9 cellular contexts compared by ENCODE assay signal in the genomic region with DNA sequence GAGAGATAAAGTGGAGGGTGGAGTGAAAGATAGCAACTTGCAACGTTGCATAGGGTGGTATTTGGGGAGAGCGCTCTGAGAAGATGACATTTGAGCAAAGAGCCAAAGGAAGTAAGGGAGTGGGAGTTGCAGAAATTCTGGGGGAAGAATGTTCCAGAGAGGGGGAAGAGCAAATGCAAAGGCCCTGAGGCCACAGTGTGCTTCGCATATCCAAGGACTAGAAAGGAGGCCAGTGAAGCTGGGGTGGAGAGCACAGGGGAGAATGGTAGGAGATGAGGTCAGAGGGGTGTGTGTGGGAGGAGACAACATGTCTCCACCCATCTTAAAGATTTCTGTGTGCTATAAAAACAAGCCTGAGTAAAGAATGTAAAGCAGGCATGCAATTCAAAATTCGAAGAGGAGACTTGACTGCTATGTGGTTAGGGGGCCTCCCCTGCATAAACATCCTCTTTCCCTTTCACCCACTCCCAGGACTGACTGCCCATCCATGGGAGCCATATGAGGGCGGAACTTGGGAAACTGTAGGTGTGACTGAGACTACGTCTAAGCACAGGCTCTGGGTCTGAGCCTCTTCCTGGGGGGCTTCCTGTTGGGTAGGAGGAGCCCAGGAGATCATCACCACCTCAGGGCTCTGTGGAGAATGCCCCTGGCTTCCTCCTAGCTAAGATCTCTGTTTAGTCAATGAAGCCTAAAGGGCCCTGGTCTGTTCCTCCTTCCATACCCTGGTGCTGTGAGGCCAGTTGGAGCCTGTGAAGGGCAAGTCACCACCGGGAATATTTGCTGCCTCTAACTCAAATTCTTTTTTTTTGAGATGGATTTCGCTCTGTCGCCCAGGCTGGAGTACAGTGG.
DNase-seq lines count a peak whose midpoint lies in the region; ATAC-seq and TF ChIP-seq lines count a peak whose summit lies in the region.
"Had no signal": no experiment of that assay in that cellular context is flagged by ENCODE, and none has a peak within 500 bp of the region (broad histone marks: within the 10 kb centered on the region; RNA-seq: fewer than 3 reads in every experiment).

No MANE protein-coding gene starts in this region.

- H3K27ac Mint-ChIP-seq in stimulated activated naive B cell treated with anti-CD40 and anti-IgM and Interleukin-4, amounts not matched to agents 10 μg/mL and 1 μg/mL and 100 μg/mL, for 72 hours: peak overlapping the region; percentile 94
- H3K27ac Mint-ChIP-seq: natural killer cell treated with Interleukin-12 subunit alpha and Interleukin-12 subunit beta and Interleukin-15 and Interleukin-18, amount 100 ng/mL, for 72 hours had no signal

- peak; percentile 25 to 34 for ATAC-seq in stimulated activated naive B cell treated with anti-CD40 and anti-IgM and Interleukin-4, amounts not matched to agents 10 μg/mL and 1 μg/mL and 100 μg/mL, for 72 hours (replicated peaks)
- no peak for ATAC-seq in GM21423 (IDR thresholded peaks at IDR 0.05; ENCODE audit: unreplicated experiment)
- ATAC-seq: natural killer cell treated with Interleukin-12 subunit alpha and Interleukin-12 subunit beta and Interleukin-15 and Interleukin-18, amount 100 ng/mL, for 72 hours had no signal

- POLR2A ChIA-PET in RWPE1 (lab: Yijun Ruan, JAX; ENCODE audit: low non-redundant PET): no interaction called here

- no peaks in the 10 kb centered on the region for H3K9me3 Mint-ChIP-seq in stimulated activated naive B cell treated with anti-CD40 and anti-IgM and Interleukin-4, amounts not matched to agents 10 μg/mL and 1 μg/mL and 100 μg/mL, for 72 hours
- H3K9me3 Mint-ChIP-seq: natural killer cell treated with Interleukin-12 subunit alpha and Interleukin-12 subunit beta and Interleukin-15 and Interleukin-18, amount 100 ng/mL, for 72 hours had no signal

- no peak for TF ChIP-seq CTCF in RWPE1 (conservative IDR thresholded peaks at IDR 0.05; ENCODE audit: low read depth)

- H3K27me3 Mint-ChIP-seq in stimulated activated naive B cell treated with anti-CD40 and anti-IgM and Interleukin-4, amounts not matched to agents 10 μg/mL and 1 μg/mL and 100 μg/mL, for 72 hours: no peaks in the 10 kb centered on the region

- peak overlapping the region; percentile 18 to 43 for H3K4me3 Mint-ChIP-seq in stimulated activated naive B cell treated with anti-CD40 and anti-IgM and Interleukin-4, amounts not matched to agents 10 μg/mL and 1 μg/mL and 100 μg/mL, for 72 hours

- H3K27ac ChIP-seq in RWPE1: peak overlapping the region; percentile 30

- H3K36me3 Mint-ChIP-seq in stimulated activated naive B cell treated with anti-CD40 and anti-IgM and Interleukin-4, amounts not matched to agents 10 μg/mL and 1 μg/mL and 100 μg/mL, for 72 hours: no peaks in the 10 kb centered on the region
- H3K36me3 Mint-ChIP-seq: natural killer cell treated with Interleukin-12 subunit alpha and Interleukin-12 subunit beta and Interleukin-15 and Interleukin-18, amount 100 ng/mL, for 72 hours had no signal

- peak; percentile 17 for DNase-seq in activated CD4-positive, alpha-beta T cell treated with anti-CD3 and anti-CD28 coated beads for 48 hours
- DNase-seq in activated CD4-positive, alpha-beta T cell treated with anti-CD3 and anti-CD28 coated beads, Interleukin-2, amount 50 U/mL, for 4 hours: no peak
- DNase-seq in RWPE1 (ENCODE audit: low spot score) (no peak), fibroblast of peridontal ligament (ENCODE audit: extremely low read depth) (peak; percentile 46), germinal center (ENCODE audit: low spot score) (no peak), SIG-M5 (lab: John Stamatoyannopoulos, UW) (no peak)
- peak; percentile 61 for DNase-seq in stimulated activated naive B cell treated with anti-CD40 and anti-IgM and Interleukin-4, amounts not matched to agents 10 μg/mL and 1 μg/mL and 100 μg/mL, for 72 hours

- CTCF ChIA-PET in RWPE1 (lab: Yijun Ruan, JAX): no interaction called here

- peaks cover 32 to 60% of the 10 kb centered on the region in 2 donors for H3K4me1 Mint-ChIP-seq in stimulated activated naive B cell treated with anti-CD40 and anti-IgM and Interleukin-4, amounts not matched to agents 10 μg/mL and 1 μg/mL and 100 μg/mL, for 72 hours

Comparison
In these comparisons a context has a peak if more than half of its experiments do, and no peak if none do; other contexts are left out.
1. DNase-seq: peak in activated CD4-positive, alpha-beta T cell treated with anti-CD3 and anti-CD28 coated beads for 48 hours (single experiment), fibroblast of peridontal ligament (single experiment) and stimulated activated naive B cell treated with anti-CD40 and anti-IgM and Interleukin-4, amounts not matched to agents 10 μg/mL and 1 μg/mL and 100 μg/mL, for 72 hours (single experiment); none in activated CD4-positive, alpha-beta T cell treated with anti-CD3 and anti-CD28 coated beads, Interleukin-2, amount 50 U/mL, for 4 hours (0 of 2), RWPE1 (single experiment), germinal center (single experiment) and SIG-M5 (single experiment).